In genomic region chr2:241546771-241547498, GRCh38 we compare ENCODE assay signal across 12 cellular contexts. TPM values are rescaled to one million over a fixed set of nuclear protein-coding genes. Genes with fewer than 3 reads are reported as not detected.
A peak's percentile ranks its signal among the peaks of the same experiment; 100 is the strongest.
DNase-seq lines count a peak whose midpoint lies in the region; ATAC-seq and TF ChIP-seq lines count a peak whose summit lies in the region.
"Had no signal": no experiment of that assay in that cellular context is flagged by ENCODE, and none has a peak within 500 bp of the region (broad histone marks: within the 10 kb centered on the region; RNA-seq: fewer than 3 reads in every experiment).

No MANE protein-coding gene starts in this region.

- ATAC-seq in foreskin keratinocyte: no peak
- no peak for ATAC-seq in HG02678 (IDR thresholded peaks at IDR 0.05; ENCODE audit: unreplicated experiment)
- ATAC-seq in GM21381 (IDR thresholded peaks at IDR 0.05; ENCODE audit: unreplicated experiment): no peak
- ATAC-seq: GM12878 had no signal

- no peak overlapping the region for H3K27ac Mint-ChIP-seq in activated naive CD4-positive, alpha-beta T cell treated with anti-CD3 and anti-CD28 coated beads, Interleukin-2, amount 10 ng/mL, durations not matched to agents 7 days and 5 days
- H3K27ac Mint-ChIP-seq: activated naive CD8-positive, alpha-beta T cell had no signal

- intact Hi-C loops in stomach (cut with DNase I; ENCODE audit: low total_unique reads): no loop called here

- H3K4me1 Mint-ChIP-seq in activated naive CD4-positive, alpha-beta T cell treated with anti-CD3 and anti-CD28 coated beads, Interleukin-2, amount 10 ng/mL, durations not matched to agents 7 days and 5 days: no peaks in the 10 kb centered on the region

- no peak for TF ChIP-seq EP300 in stomach (IDR thresholded peaks at IDR 0.05)

- DNase-seq in H4 (ENCODE audit: low spot score) (peak; percentile 61), SW480 (ENCODE audit: low spot score) (peak; percentile 69), foreskin keratinocyte (peak; percentile 74 to 89), skeletal muscle cell (ENCODE audit: low read depth) (peak; percentile 70), stomach (no peak)
- DNase-seq in activated naive CD4-positive, alpha-beta T cell treated with anti-CD3 and anti-CD28 coated beads, Interleukin-2, amount 10 ng/mL, durations not matched to agents 7 days and 5 days: no peak
- DNase-seq: NCI-H1105, T-helper 2 cell had no signal

- TF ChIP-seq POLR2A in stomach (IDR thresholded peaks at IDR 0.05): no peak

- no peaks in the 10 kb centered on the region for H3K9me3 Mint-ChIP-seq in activated naive CD4-positive, alpha-beta T cell treated with anti-CD3 and anti-CD28 coated beads, Interleukin-2, amount 10 ng/mL, durations not matched to agents 7 days and 5 days

- CTCF ChIA-PET in activated naive CD4-positive, alpha-beta T cell treated with anti-CD3 and anti-CD28 coated beads, Interleukin-2, amount 10 ng/mL, durations not matched to agents 7 days and 5 days (lab: Charles Lee): interaction anchor here (1.3 kb wide), 1 partner anchor 20 kb away, joined by 3 read pairs; no protein-coding TSS in a partner anchor

- no peak for TF ChIP-seq CTCF in foreskin keratinocyte (conservative IDR thresholded peaks at IDR 0.05)
- no peak for TF ChIP-seq CTCF in stomach (IDR thresholded peaks at IDR 0.05)

- H3K4me1 ChIP-seq in foreskin keratinocyte (peaks cover 19% of the 10 kb centered on the region), stomach (peaks cover 8 to 38% (median 22%) of the 10 kb centered on the region in 4 donors)

- H3K9me3 ChIP-seq in stomach: no peaks in the 10 kb centered on the region

- H3K27ac ChIP-seq in foreskin keratinocyte (no peak overlapping the region), stomach (no peak overlapping the region)

- no peaks in the 10 kb centered on the region for H3K36me3 Mint-ChIP-seq in activated naive CD4-positive, alpha-beta T cell treated with anti-CD3 and anti-CD28 coated beads, Interleukin-2, amount 10 ng/mL, durations not matched to agents 7 days and 5 days
- H3K36me3 Mint-ChIP-seq: activated naive CD8-positive, alpha-beta T cell had no signal

- H3K27me3 Mint-ChIP-seq in activated naive CD4-positive, alpha-beta T cell treated with anti-CD3 and anti-CD28 coated beads, Interleukin-2, amount 10 ng/mL, durations not matched to agents 7 days and 5 days: peaks cover 29% of the 10 kb centered on the region

- H3K4me3 ChIP-seq in skeletal muscle cell (ENCODE audit: low read depth, low read length) (no peak overlapping the region), stomach (no peak overlapping the region)
- H3K4me3 ChIP-seq: GM12878 had no signal

- peaks cover 12% of the 10 kb centered on the region for H3K27me3 ChIP-seq in foreskin keratinocyte
- H3K27me3 ChIP-seq in stomach: peaks cover 0 to 35% (median 3%) of the 10 kb centered on the region in 3 donors

- H3K36me3 ChIP-seq in stomach: no peaks in the 10 kb centered on the region

- WGBS in stomach, 5 donors: 32 to 48% (median 44%) methylated on average over 25 of the region's 25 CpGs

- H3K4me3 Mint-ChIP-seq in activated naive CD4-positive, alpha-beta T cell treated with anti-CD3 and anti-CD28 coated beads, Interleukin-2, amount 10 ng/mL, durations not matched to agents 7 days and 5 days: no peak overlapping the region
- H3K4me3 Mint-ChIP-seq: activated naive CD8-positive, alpha-beta T cell had no signal

RNA-seq across cellular contexts. Expression of gene BOK, which starts 11.6 kb away (rescaled TPM):
- total RNA-seq in H4 (2014; rRNA removed; shearing (Covaris generic)): 1.2 and 2.3 TPM in 2 replicates
- total RNA-seq in foreskin keratinocyte (36.9 and 46.1 TPM in 2 replicates), stomach (100 to 1,000 TPM in 1 of 5 donors, 10 to 100 TPM in 4; 13.0 to 112 (median 69.4) TPM)
- polyA plus RNA-seq in foreskin keratinocyte (43.1 and 56.5 TPM in 2 replicates), stomach (10 to 100 TPM; 14.7 to 31.0 (median 21.6) TPM)

RNA-seq across cellular contexts. Expression of gene STK25, which starts 38.6 kb away (rescaled TPM):
- total RNA-seq in H4 (2014; rRNA removed; shearing (Covaris generic)): 117 and 153 TPM in 2 replicates
- 154 and 173 TPM in 2 replicates for total RNA-seq in foreskin keratinocyte
- 140 and 158 TPM in 2 replicates for polyA plus RNA-seq in foreskin keratinocyte
- total RNA-seq in stomach: 100 to 1,000 TPM in 4 of 5 donors, 10 to 100 TPM in 1; 93.8 to 446 (median 240) TPM
- polyA plus RNA-seq in stomach: 100 to 1,000 TPM; 116 to 162 (median 120) TPM

Comparison
In these comparisons a context has a peak if more than half of its experiments do, and no peak if none do; other contexts are left out.
1. DNase-seq: peak in H4 (single experiment), SW480 (single experiment), foreskin keratinocyte (2 of 2) and skeletal muscle cell (single experiment); none in stomach (single experiment) and activated naive CD4-positive, alpha-beta T cell treated with anti-CD3 and anti-CD28 coated beads, Interleukin-2, amount 10 ng/mL, durations not matched to agents 7 days and 5 days (single experiment).